ENCODE assay signal across 9 cellular contexts in genomic region chr14:50875359-50876090, GRCh38. TPM values are rescaled to one million over a fixed set of nuclear protein-coding genes. Genes with fewer than 3 reads are reported as not detected.
DNase-seq lines count a peak whose midpoint lies in the region; ATAC-seq and TF ChIP-seq lines count a peak whose summit lies in the region.
"Had no signal": no experiment of that assay in that cellular context is flagged by ENCODE, and none has a peak within 500 bp of the region (broad histone marks: within the 10 kb centered on the region; RNA-seq: fewer than 3 reads in every experiment).

No MANE protein-coding gene starts in this region.

- peak; percentile 73 for DNase-seq in GM19240 (ENCODE audit: insufficient read length, low spot score)
- peak; percentile 64 to 75 for DNase-seq in activated CD4-positive, alpha-beta T cell treated with anti-CD3 and anti-CD28 coated beads, Interleukin-2, amount 50 U/mL, for 48 hours
- peak; percentile 76 for DNase-seq in islet precursor cell
- DNase-seq in D341Med (ENCODE audit: low spot score): no peak
- no peak for DNase-seq in MG63
- no peak for DNase-seq in NCI-H2029 (lab: John Stamatoyannopoulos, UW)
- DNase-seq in A673 (ENCODE audit: low spot score): no peak

- H3K4me1 ChIP-seq in A673 (ENCODE audit: insufficient read depth, low read length, poor library complexity, severe bottlenecking): no peaks in the 10 kb centered on the region

- no peak overlapping the region for H3K27ac ChIP-seq in A673 (ENCODE audit: low read depth, low read length, poor library complexity, severe bottlenecking)
- H3K27ac ChIP-seq: SK-N-MC had no signal

- CTCF ChIA-PET in A673 (lab: Charles Lee): no interaction called here

- ATAC-seq in HG03175 (IDR thresholded peaks at IDR 0.05; ENCODE audit: unreplicated experiment): peak; percentile 95

- no peak overlapping the region for H3K4me3 ChIP-seq in MG63
- H3K4me3 ChIP-seq in A673 (ENCODE audit: low read depth, low read length, poor library complexity, severe bottlenecking): no peak overlapping the region
- H3K4me3 ChIP-seq: SK-N-MC had no signal

- intact Hi-C loops in A673 (cut with micrococcal nuclease; ENCODE audit: unreplicated experiment): no loop called here

- TF ChIP-seq CTCF in A673 (conservative IDR thresholded peaks at IDR 0.05; ENCODE audit: low read depth, low read length): no peak

- H3K27me3 ChIP-seq in MG63 (no peaks in the 10 kb centered on the region; the same call in 1 of the 2 replicates), A673 (replicated peaks; ENCODE audit: insufficient read depth, low read depth, low read length, poor library complexity) (peaks cover 47% of the 10 kb centered on the region)

- H3K36me3 ChIP-seq in MG63 (no peaks in the 10 kb centered on the region), A673 (ENCODE audit: insufficient read depth, low read length, poor library complexity, severe bottlenecking) (no peaks in the 10 kb centered on the region)

- no TSS peak for BruUV-seq in A673 (replicated peaks; lab: Mats Ljungman, UMichigan)

- POLR2A ChIA-PET in A673 (lab: Charles Lee; ENCODE audit: low non-redundant PET): no interaction called here

- no peaks in the 10 kb centered on the region for H3K9me3 ChIP-seq in MG63
- H3K9me3 ChIP-seq in A673 (ENCODE audit: low read depth, low read length, poor library complexity, severe bottlenecking): no peaks in the 10 kb centered on the region

RNA-seq across cellular contexts. Expression of gene ABHD12B, which starts 3.7 kb away (rescaled TPM):
- not detected in 2 replicates for total RNA-seq in MG63 (2014; rRNA removed; shearing (Covaris generic); ENCODE audit: low replicate concordance)
- 0.37 and 0.74 TPM in 2 replicates for total RNA-seq in A673 (2021)

RNA-seq across cellular contexts. Expression of gene NIN, which starts 44.6 kb away (rescaled TPM):
- total RNA-seq in MG63 (2014; rRNA removed; shearing (Covaris generic); ENCODE audit: low replicate concordance): 7.1 and 7.2 TPM in 2 replicates
- total RNA-seq in A673 (2021): 61.0 and 63.5 TPM in 2 replicates

Comparison
In these comparisons a context has a peak if more than half of its experiments do, and no peak if none do; other contexts are left out.
1. DNase-seq: peak in GM19240 (single experiment), activated CD4-positive, alpha-beta T cell treated with anti-CD3 and anti-CD28 coated beads, Interleukin-2, amount 50 U/mL, for 48 hours (2 of 2) and islet precursor cell (single experiment); none in D341Med (single experiment), MG63 (single experiment), NCI-H2029 (single experiment) and A673 (single experiment).